In genomic region chr16:84841787-84842300, GRCh38 we compare ENCODE assay signal across 9 cellular contexts. TPM values are rescaled to one million over a fixed set of nuclear protein-coding genes. Genes with fewer than 3 reads are reported as not detected.
A peak's percentile ranks its signal among the peaks of the same experiment; 100 is the strongest.
DNase-seq lines count a peak whose midpoint lies in the region; ATAC-seq and TF ChIP-seq lines count a peak whose summit lies in the region.
"Had no signal": no experiment of that assay in that cellular context is flagged by ENCODE, and none has a peak within 500 bp of the region (broad histone marks: within the 10 kb centered on the region; RNA-seq: fewer than 3 reads in every experiment).

No MANE protein-coding gene starts in this region.

- no peak overlapping the region for H3K4me3 Mint-ChIP-seq in glutamatergic neuron (ENCODE audit: unreplicated experiment)

- peak; percentile 77 for DNase-seq in NCI-H1105 (lab: John Stamatoyannopoulos, UW)
- DNase-seq in NCI-H774 (lab: John Stamatoyannopoulos, UW): peak; percentile 71
- no peak for DNase-seq in smooth muscle cell (lab: John Stamatoyannopoulos, UW; ENCODE audit: unreplicated experiment)
- no peak for DNase-seq in glutamatergic neuron
- DNase-seq in cerebellum (ENCODE audit: low spot score): no peak
- DNase-seq: SJCRH30 had no signal

- no peak for ATAC-seq in GM21528 (IDR thresholded peaks at IDR 0.05; ENCODE audit: low FRiP score, unreplicated experiment)
- no peak for ATAC-seq in HG03108 (IDR thresholded peaks at IDR 0.05; ENCODE audit: unreplicated experiment)

- no peaks in the 10 kb centered on the region for H3K36me3 Mint-ChIP-seq in glutamatergic neuron (ENCODE audit: unreplicated experiment)

- peaks cover 57% of the 10 kb centered on the region for H4K20me1 ChIP-seq in smooth muscle cell (ENCODE audit: low read depth)

- peaks cover 14% of the 10 kb centered on the region for H3K9me3 Mint-ChIP-seq in glutamatergic neuron (ENCODE audit: unreplicated experiment)

- no peak overlapping the region for H3K27ac Mint-ChIP-seq in glutamatergic neuron (ENCODE audit: unreplicated experiment)

- no peak overlapping the region for H2AFZ ChIP-seq in smooth muscle cell (ENCODE audit: low read depth)

- 63% methylated on average over 14 of the region's 18 CpGs for WGBS in smooth muscle cell (ENCODE audit: low lambda C conversion rate)

- peaks cover 8% of the 10 kb centered on the region for H3F3A ChIP-seq in smooth muscle cell (ENCODE audit: low read depth)

- peaks cover 41% of the 10 kb centered on the region for H3K27me3 ChIP-seq in iPS-18a (ENCODE audit: control insufficient read depth, insufficient read depth, low read length)
- H3K27me3 ChIP-seq in smooth muscle cell (ENCODE audit: low read depth): no peaks in the 10 kb centered on the region
- H3K27me3 ChIP-seq: SJCRH30 had no signal

- peaks cover 22% of the 10 kb centered on the region for H3K4me1 ChIP-seq in iPS-18a (ENCODE audit: control insufficient read depth, low read depth, low read length)
- peaks cover 18% of the 10 kb centered on the region for H3K4me1 ChIP-seq in smooth muscle cell (ENCODE audit: low read depth)
- H3K4me1 ChIP-seq: SJCRH30 had no signal

- no peaks in the 10 kb centered on the region for H3K9me3 ChIP-seq in iPS-18a (ENCODE audit: control insufficient read depth, low read depth, low read length)
- H3K9me3 ChIP-seq in smooth muscle cell (replicated peaks; ENCODE audit: low read depth): no peaks in the 10 kb centered on the region
- H3K9me3 ChIP-seq: SJCRH30 had no signal

- H3K4me2 ChIP-seq in smooth muscle cell: no peak overlapping the region

- H3K36me3 ChIP-seq in iPS-18a (ENCODE audit: control insufficient read depth, low read depth, low read length) (no peaks in the 10 kb centered on the region), smooth muscle cell (ENCODE audit: low read depth) (no peaks in the 10 kb centered on the region)
- H3K36me3 ChIP-seq: SJCRH30 had no signal

- H3K9ac ChIP-seq in iPS-18a (ENCODE audit: low read length): peak overlapping the region; percentile 71
- no peak overlapping the region for H3K9ac ChIP-seq in smooth muscle cell (ENCODE audit: low read depth)

- no peak for TF ChIP-seq CTCF in smooth muscle cell (IDR thresholded peaks at IDR 0.05; ENCODE audit: borderline replicate concordance, insufficient read depth, poor library complexity, severe bottlenecking)
- no peak for TF ChIP-seq CTCF in glutamatergic neuron (IDR thresholded peaks at IDR 0.05; ENCODE audit: partially characterized antibody, unreplicated experiment)

- H3K4me3 ChIP-seq in iPS-18a (ENCODE audit: low read length) (peak overlapping the region; percentile 43), smooth muscle cell (no peak overlapping the region)
- H3K4me3 ChIP-seq: SJCRH30 had no signal

- H3K27me3 Mint-ChIP-seq in glutamatergic neuron (ENCODE audit: unreplicated experiment): peaks cover 16% of the 10 kb centered on the region

- peaks cover 36% of the 10 kb centered on the region for H3K4me1 Mint-ChIP-seq in glutamatergic neuron (ENCODE audit: low read depth, unreplicated experiment)

- H3K79me2 ChIP-seq in smooth muscle cell (ENCODE audit: low read depth): peaks cover 32% of the 10 kb centered on the region

- H3K27ac ChIP-seq in iPS-18a (ENCODE audit: low read length): no peak overlapping the region
- peak overlapping the region; percentile 66 for H3K27ac ChIP-seq in smooth muscle cell (ENCODE audit: low read depth)
- H3K27ac ChIP-seq: SJCRH30 had no signal

RNA-seq across cellular contexts. Expression of gene CRISPLD2, which starts 22.1 kb away (rescaled TPM):
- total RNA-seq in smooth muscle cell: 63.1 and 104 TPM in 2 replicates
- polyA plus RNA-seq in smooth muscle cell: 79.7 and 105 TPM in 2 replicates
- 9.0 TPM for total RNA-seq in glutamatergic neuron (ENCODE audit: unreplicated experiment)
- 4.8 TPM for total RNA-seq in cerebellum

Comparison
In these comparisons a context has a peak if more than half of its experiments do, and no peak if none do; other contexts are left out.
1. DNase-seq: peak in NCI-H1105 (single experiment) and NCI-H774 (single experiment); none in smooth muscle cell (single experiment), glutamatergic neuron (single experiment) and cerebellum (single experiment).